In genomic region chr1:58434587-58434986, GRCh38 we compare ENCODE assay signal across 15 cellular contexts.
A peak's percentile ranks its signal among the peaks of the same experiment; 100 is the strongest.
DNase-seq lines count a peak whose midpoint lies in the region; ATAC-seq, FAIRE-seq and TF ChIP-seq lines count a peak whose summit lies in the region.
"Had no signal": no experiment of that assay in that cellular context is flagged by ENCODE, and none has a peak within 500 bp of the region (broad histone marks: within the 10 kb centered on the region; RNA-seq: fewer than 3 reads in every experiment).

No MANE protein-coding gene starts in this region.

- no peak for TF ChIP-seq CTCF in bronchial epithelial cell (IDR thresholded peaks at IDR 0.05; ENCODE audit: insufficient read depth, low read length, severe bottlenecking)
- no peak for TF ChIP-seq CTCF in upper lobe of right lung (IDR thresholded peaks at IDR 0.05)
- no peak for TF ChIP-seq CTCF in suprapubic skin (IDR thresholded peaks at IDR 0.05)

- intact Hi-C loops in upper lobe of right lung (cut with DNase I) = no loop called here

- peaks cover 9% of the 10 kb centered on the region for H3K4me1 ChIP-seq in upper lobe of right lung
- peaks cover 3% of the 10 kb centered on the region for H3K4me1 ChIP-seq in suprapubic skin
- H3K4me1 ChIP-seq: BLaER1 had no signal

- DNase-seq in EH (ENCODE audit: low read depth) (peak; percentile 59), M059J (ENCODE audit: low read depth) (peak; percentile 58), bronchial epithelial cell (ENCODE audit: low read depth) (peak; percentile 4), upper lobe of right lung (no peak), NCI-H187 treated with DMSO at 0.1 percent for 48 hours (lab: John Stamatoyannopoulos, UW) (no peak), suprapubic skin (ENCODE audit: low spot score in 2 of 2) (no peak), GM19240 (ENCODE audit: insufficient read length, low spot score) (no peak)
- DNase-seq: AML-193; CD4-positive, alpha-beta T cell; DMS79; GF-D8; GOT3; H9 had no signal

- no peak for FAIRE-seq in bronchial epithelial cell (lab: Jason Lieb, UNC)

- H3K36me3 ChIP-seq in bronchial epithelial cell (ENCODE audit: control insufficient read depth, insufficient read depth, low read length) (no peaks in the 10 kb centered on the region), upper lobe of right lung (no peaks in the 10 kb centered on the region), suprapubic skin (no peaks in the 10 kb centered on the region)
- H3K36me3 ChIP-seq: BLaER1 had no signal

- TF ChIP-seq POLR2A in suprapubic skin (IDR thresholded peaks at IDR 0.05) = no peak

- ATAC-seq in upper lobe of right lung (peak; percentile 37), GM19452 (IDR thresholded peaks at IDR 0.05; ENCODE audit: unreplicated experiment) (no peak)

- no peaks in the 10 kb centered on the region for H3K9me3 ChIP-seq in upper lobe of right lung
- H3K9me3 ChIP-seq in suprapubic skin = no peaks in the 10 kb centered on the region
- H3K9me3 ChIP-seq: BLaER1 had no signal

- no peak for TF ChIP-seq EP300 in suprapubic skin (IDR thresholded peaks at IDR 0.05)

- no peak overlapping the region for H3K27ac ChIP-seq in upper lobe of right lung
- no peak overlapping the region for H3K27ac ChIP-seq in suprapubic skin
- H3K27ac ChIP-seq: BLaER1 had no signal

- WGBS in suprapubic skin = 95% methylated on average over 2 of the region's 2 CpGs

- H3K4me3 ChIP-seq in bronchial epithelial cell (ENCODE audit: low read depth, low read length) = no peak overlapping the region
- no peak overlapping the region for H3K4me3 ChIP-seq in upper lobe of right lung
- no peak overlapping the region for H3K4me3 ChIP-seq in suprapubic skin
- H3K4me3 ChIP-seq: BLaER1 had no signal

- H3K27me3 ChIP-seq in bronchial epithelial cell (ENCODE audit: control insufficient read depth, insufficient read depth, low read length) (no peaks in the 10 kb centered on the region), upper lobe of right lung (no peaks in the 10 kb centered on the region), suprapubic skin (no peaks in the 10 kb centered on the region)
- H3K27me3 ChIP-seq: BLaER1 had no signal

Comparison
In these comparisons a context has a peak if more than half of its experiments do, and no peak if none do; other contexts are left out.
1. DNase-seq: peak in EH (single experiment), M059J (single experiment) and bronchial epithelial cell (single experiment); none in upper lobe of right lung (single experiment), NCI-H187 treated with DMSO at 0.1 percent for 48 hours (single experiment), suprapubic skin (0 of 2) and GM19240 (single experiment).